In the genomic region with DNA sequence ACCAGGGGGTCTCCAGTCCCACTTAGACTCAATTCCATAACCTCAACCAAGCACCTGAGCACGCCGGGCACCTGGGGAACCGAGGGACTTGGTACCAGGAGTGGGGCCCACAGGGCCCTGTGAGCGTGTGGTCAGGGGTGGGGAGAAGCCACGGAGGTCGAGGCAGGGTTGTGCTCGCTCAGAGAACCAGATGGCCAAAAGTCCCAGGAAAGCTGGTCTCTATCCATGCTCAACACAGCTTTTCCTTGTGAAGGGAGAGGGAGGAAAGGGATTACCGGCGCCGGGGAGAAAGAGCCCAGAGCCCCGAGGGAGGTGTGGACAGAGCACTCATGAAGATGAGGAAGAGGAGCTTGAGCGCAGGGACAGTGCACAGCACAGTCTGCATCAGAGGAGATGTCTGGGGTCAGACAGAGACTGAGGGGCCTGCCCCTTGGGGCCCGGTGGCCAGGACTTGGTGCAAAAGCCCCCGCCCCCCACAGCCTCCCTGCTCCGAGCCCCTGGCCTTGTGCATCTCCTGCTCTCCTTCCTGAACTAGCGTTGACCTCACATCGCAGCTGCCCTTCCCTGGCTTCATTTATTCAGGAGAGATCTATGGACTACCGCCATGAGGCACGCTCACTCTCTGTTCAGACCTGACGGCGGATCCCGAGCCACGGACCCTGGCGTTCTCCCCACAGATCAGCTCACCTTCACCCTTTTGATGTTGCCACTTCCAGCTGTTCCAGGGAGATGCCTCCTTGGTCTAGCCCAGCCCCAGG, we compare ENCODE assay signal across 15 cellular contexts.
DNase-seq lines count a peak whose midpoint lies in the region; TF ChIP-seq lines count a peak whose summit lies in the region.
"Had no signal": no experiment of that assay in that cellular context is flagged by ENCODE, and none has a peak within 500 bp of the region (broad histone marks: within the 10 kb centered on the region; RNA-seq: fewer than 3 reads in every experiment).

No MANE protein-coding gene starts in this region.

- H3K4me1 ChIP-seq in HEK293 (ENCODE audit: control insufficient read depth, insufficient read depth, low read length) (no peaks in the 10 kb centered on the region), breast epithelium (peaks cover 0 to 10% of the 10 kb centered on the region in 2 donors), mesenchymal stem cell (ENCODE audit: control insufficient read depth, insufficient read depth, low read depth, low read length) (peaks cover 3% of the 10 kb centered on the region), spleen (no peaks in the 10 kb centered on the region)
- H3K4me1 ChIP-seq: BLaER1, right lobe of liver had no signal

- H3K9ac ChIP-seq in mesenchymal stem cell (ENCODE audit: low read length), result peak overlapping the region; percentile 40
- H3K9ac ChIP-seq: BLaER1 had no signal

- TF ChIP-seq CTCF in HEK293 (tag by site-specific recombination; IDR thresholded peaks at IDR 0.05), result no peak
- TF ChIP-seq CTCF in breast epithelium (IDR thresholded peaks at IDR 0.05), result no peak
- no peak for TF ChIP-seq CTCF in spleen (IDR thresholded peaks at IDR 0.05 in 8 of 11, conservative IDR thresholded peaks at IDR 0.05 in 3 of 11)
- no peak for TF ChIP-seq CTCF in glutamatergic neuron (IDR thresholded peaks at IDR 0.05; ENCODE audit: partially characterized antibody, unreplicated experiment)

- H3K27me3 ChIP-seq in breast epithelium, result no peaks in the 10 kb centered on the region
- H3K27me3 ChIP-seq in mesenchymal stem cell (ENCODE audit: control insufficient read depth in 1 of 2, insufficient read depth in 1 of 2, low read length in 2 of 2), result peaks cover 20 to 26% of the 10 kb centered on the region in 2 experiments
- peaks cover 0 to 6% (median 0%) of the 10 kb centered on the region in 7 donors for H3K27me3 ChIP-seq in spleen (replicated peaks in 1 of 7)
- H3K27me3 ChIP-seq: BLaER1, right lobe of liver had no signal

- POLR2A ChIA-PET in HEK293 (lab: Yijun Ruan, JAX), result no interaction called here

- peak overlapping the region in 1 of 2 experiments; percentile 34 for H3K18ac ChIP-seq in mesenchymal stem cell (ENCODE audit: low read depth in 1 of 2, low read length in 2 of 2)

- TF ChIP-seq POLR2A in breast epithelium (IDR thresholded peaks at IDR 0.05) (no peak), spleen (IDR thresholded peaks at IDR 0.05) (no peak)

- no peak overlapping the region for H4K91ac ChIP-seq in mesenchymal stem cell (ENCODE audit: low read length)

- no peak overlapping the region for H2BK12ac ChIP-seq in mesenchymal stem cell (ENCODE audit: low read length in 2 of 2)

- H3K23ac ChIP-seq in mesenchymal stem cell (ENCODE audit: low read length in 2 of 2), result no peak overlapping the region

- H3K9me3 ChIP-seq in HEK293 (ENCODE audit: control insufficient read depth, insufficient read depth, low read depth, low read length), result no peaks in the 10 kb centered on the region
- no peaks in the 10 kb centered on the region for H3K9me3 ChIP-seq in breast epithelium
- no peaks in the 10 kb centered on the region for H3K9me3 ChIP-seq in mesenchymal stem cell (ENCODE audit: control insufficient read depth, low read length)
- H3K9me3 ChIP-seq in spleen, result no peaks in the 10 kb centered on the region
- H3K9me3 ChIP-seq: BLaER1, right lobe of liver had no signal

- no peak overlapping the region for H3K4ac ChIP-seq in mesenchymal stem cell (ENCODE audit: low read depth in 1 of 2, low read length in 2 of 2)

- intact Hi-C loops in breast epithelium (cut with DNase I; ENCODE audit: low total_unique reads), result loop anchor here (1.0 kb wide), 1 partner anchor 41 kb away; no protein-coding TSS in a partner anchor
- intact Hi-C loops in spleen (cut with DNase I; ENCODE audit: low total_unique reads), result no loop called here

- no peak overlapping the region for H2AK5ac ChIP-seq in mesenchymal stem cell (ENCODE audit: low read length, severe bottlenecking)

- H3K9me3 Mint-ChIP-seq in glutamatergic neuron (ENCODE audit: unreplicated experiment), result peaks cover 8% of the 10 kb centered on the region
- H3K9me3 Mint-ChIP-seq: activated naive CD4-positive, alpha-beta T cell treated with anti-CD3 and anti-CD28 coated beads, Interleukin-2, amount 50 U/mL, for 24 hours had no signal

- H3K79me1 ChIP-seq in mesenchymal stem cell (replicated peaks; ENCODE audit: low read length, poor library complexity, severe bottlenecking), result no peaks in the 10 kb centered on the region

- H3K4me3 Mint-ChIP-seq in glutamatergic neuron (ENCODE audit: unreplicated experiment), result no peak overlapping the region
- H3K4me3 Mint-ChIP-seq: activated naive CD4-positive, alpha-beta T cell treated with anti-CD3 and anti-CD28 coated beads, Interleukin-2, amount 50 U/mL, for 24 hours; T-helper 17 cell had no signal

- H3K27me3 Mint-ChIP-seq in glutamatergic neuron (ENCODE audit: unreplicated experiment), result peaks cover 13% of the 10 kb centered on the region
- H3K27me3 Mint-ChIP-seq: activated naive CD4-positive, alpha-beta T cell treated with anti-CD3 and anti-CD28 coated beads, Interleukin-2, amount 50 U/mL, for 24 hours; T-helper 17 cell had no signal

- no peak for DNase-seq in breast epithelium (ENCODE audit: low spot score in 2 of 2)
- DNase-seq in mesenchymal stem cell, result no peak
- DNase-seq in spleen, result peak; percentile 47
- DNase-seq in KBM-7, result no peak
- no peak for DNase-seq in glutamatergic neuron
- DNase-seq in NCI-H1417 treated with DMSO at 0.1 percent for 48 hours (lab: John Stamatoyannopoulos, UW), result no peak
- no peak for DNase-seq in stimulated activated CD4-positive, alpha-beta T cell treated with anti-CD3 and anti-CD28 coated beads, Interleukin-12 subunit alpha, Interleukin-12 subunit beta, amount 100 ng/mL, for 4 hours
- DNase-seq: activated CD4-positive, alpha-beta T cell treated with anti-CD3 and anti-CD28 coated beads, Interleukin-2, amount 50 U/mL, for 1 hour; dermis blood vessel endothelial cell; NCI-H2107; right lobe of liver; T-helper 17 cell had no signal

- in situ Hi-C loops in KBM-7 (cut with MboI; ENCODE audit: low pct_unique_long_range_greater_than_20kb, low sequenced_read_pairs), result no loop called here

- no peak overlapping the region for H3K4me2 ChIP-seq in mesenchymal stem cell (ENCODE audit: low read length, poor library complexity, severe bottlenecking)
- H3K4me2 ChIP-seq: BLaER1 had no signal

- H3K27ac Mint-ChIP-seq in glutamatergic neuron (ENCODE audit: unreplicated experiment), result no peak overlapping the region

- H2BK120ac ChIP-seq in mesenchymal stem cell (ENCODE audit: low read depth, low read length), result no peak overlapping the region

- H2AFZ ChIP-seq in mesenchymal stem cell (ENCODE audit: low read depth, low read length), result peak overlapping the region; percentile 3

- H3K4me3 ChIP-seq in HEK293 (ENCODE audit: low read depth, low read length) (no peak overlapping the region), breast epithelium (no peak overlapping the region), mesenchymal stem cell (ENCODE audit: insufficient read depth in 1 of 2, low read depth in 1 of 2, low read length in 2 of 2) (no peak overlapping the region), spleen (no peak overlapping the region)
- H3K4me3 ChIP-seq: BLaER1, right lobe of liver had no signal

- CTCF ChIA-PET in HEK293 (lab: Yijun Ruan, JAX), result interaction anchor here (0.6 to 2.2 kb wide), 2 partner anchors 60 to 550 kb away, joined by 4 to 6 read pairs; no protein-coding TSS in a partner anchor

- H3K4me1 Mint-ChIP-seq in glutamatergic neuron (ENCODE audit: low read depth, unreplicated experiment), result peaks cover 18% of the 10 kb centered on the region
- H3K4me1 Mint-ChIP-seq: activated naive CD4-positive, alpha-beta T cell treated with anti-CD3 and anti-CD28 coated beads, Interleukin-2, amount 50 U/mL, for 24 hours; T-helper 17 cell had no signal

- no peak overlapping the region for H3K27ac ChIP-seq in HEK293 (ENCODE audit: extremely low read depth, low read depth, low read length)
- H3K27ac ChIP-seq in breast epithelium, result peak overlapping the region; percentile 84 to 93
- H3K27ac ChIP-seq in mesenchymal stem cell (ENCODE audit: low read length, poor library complexity, severe bottlenecking), result no peak overlapping the region
- H3K27ac ChIP-seq in spleen, result no peak overlapping the region
- H3K27ac ChIP-seq: BLaER1, right lobe of liver had no signal

- 85% methylated on average over 23 of the region's 24 CpGs for WGBS in mesenchymal stem cell
- 80 to 91% (median 85%) methylated on average over 22 to 24 of the region's 24 CpGs for WGBS in spleen, 5 donors

- no peak overlapping the region for H3K14ac ChIP-seq in mesenchymal stem cell (ENCODE audit: low read length in 2 of 2)

- H3K36me3 ChIP-seq in HEK293 (ENCODE audit: control insufficient read depth in 2 of 2, insufficient read depth in 1 of 2, low read length in 2 of 2) (no peaks in the 10 kb centered on the region), breast epithelium (no peaks in the 10 kb centered on the region), mesenchymal stem cell (ENCODE audit: control insufficient read depth in 1 of 2, insufficient read depth in 2 of 2, low read depth in 1 of 2, low read length in 2 of 2) (no peaks in the 10 kb centered on the region), spleen (no peaks in the 10 kb centered on the region)
- H3K36me3 ChIP-seq: BLaER1, right lobe of liver had no signal

- H3K36me3 Mint-ChIP-seq in glutamatergic neuron (ENCODE audit: unreplicated experiment), result no peaks in the 10 kb centered on the region
- H3K36me3 Mint-ChIP-seq: activated naive CD4-positive, alpha-beta T cell treated with anti-CD3 and anti-CD28 coated beads, Interleukin-2, amount 50 U/mL, for 24 hours had no signal

- no peak overlapping the region for H2BK15ac ChIP-seq in mesenchymal stem cell (ENCODE audit: low read depth, poor library complexity, severe bottlenecking)

- no peak overlapping the region for H2BK5ac ChIP-seq in mesenchymal stem cell (ENCODE audit: low read depth, low read length, poor library complexity, severe bottlenecking)

- H4K8ac ChIP-seq in mesenchymal stem cell (ENCODE audit: low read length), result no peak overlapping the region

TF ChIP-seq in HEK293, 187 proteins besides CTCF, POLR2A, EP300 and RAD21:
- TF ChIP-seq ZNF707 (tag by site-specific recombination; IDR thresholded peaks at IDR 0.05) (peak; percentile 69; the same call in 1 of the 2 replicates), ZNF830 (tag by site-specific recombination; IDR thresholded peaks at IDR 0.05; ENCODE audit: low read depth) (no peak)

Comparison
In these comparisons a context has a peak if more than half of its experiments do, and no peak if none do; other contexts are left out.
1. H3K27ac ChIP-seq: peak in breast epithelium (2 of 2); none in HEK293 (single experiment), mesenchymal stem cell (single experiment) and spleen (0 of 8).